ENCODE assay signal across 25 cellular contexts in the genomic region with DNA sequence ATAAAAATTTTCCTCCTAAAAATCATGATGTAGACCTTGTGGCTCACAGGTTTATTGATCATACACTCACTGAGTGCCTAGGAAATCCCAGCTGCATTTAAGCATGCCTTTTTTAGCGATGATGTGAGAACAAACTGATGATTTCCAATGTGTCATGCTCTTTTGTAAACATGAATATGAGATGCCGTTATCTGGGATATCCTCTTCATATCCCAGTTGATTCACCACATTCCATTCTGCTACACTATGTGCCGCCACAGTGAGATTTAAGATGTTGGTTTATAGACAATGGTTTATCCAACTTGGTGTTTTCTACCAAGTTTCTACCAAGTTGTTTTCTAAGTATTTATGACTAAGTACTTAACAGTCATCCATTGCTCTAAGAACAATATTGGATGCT. TPM values are rescaled to one million over a fixed set of nuclear protein-coding genes. Genes with fewer than 3 reads are reported as not detected.
DNase-seq lines count a peak whose midpoint lies in the region; ATAC-seq and TF ChIP-seq lines count a peak whose summit lies in the region.
"Had no signal": no experiment of that assay in that cellular context is flagged by ENCODE, and none has a peak within 500 bp of the region (broad histone marks: within the 10 kb centered on the region; RNA-seq: fewer than 3 reads in every experiment).

No MANE protein-coding gene starts in this region.

- H3K36me3 Mint-ChIP-seq in HFFc6 (ENCODE audit: low read depth) = no peaks in the 10 kb centered on the region
- no peaks in the 10 kb centered on the region for H3K36me3 Mint-ChIP-seq in stimulated activated naive B cell treated with anti-CD40 and anti-IgM and Interleukin-4, amounts not matched to agents 10 μg/mL and 1 μg/mL and 100 μg/mL, for 72 hours
- no peaks in the 10 kb centered on the region for H3K36me3 Mint-ChIP-seq in effector memory CD8-positive, alpha-beta T cell (ENCODE audit: insufficient read depth)
- H3K36me3 Mint-ChIP-seq: activated CD8-positive, alpha-beta memory T cell treated with anti-CD3 and anti-CD28 coated beads, Interleukin-2, amount 10 ng/mL, durations not matched to agents 7 days and 5 days; CD8-positive, alpha-beta memory T cell; immature natural killer cell had no signal

- peak; percentile 59 for DNase-seq in HFFc6
- DNase-seq in RWPE2 (ENCODE audit: low spot score) = no peak
- DNase-seq in fibroblast of pulmonary artery (ENCODE audit: low read depth) = peak; percentile 86
- DNase-seq in renal cortical epithelial cell (ENCODE audit: low read depth) = peak; percentile 6
- no peak for DNase-seq in NCI-H2227 treated with DMSO at 0.1 percent for 48 hours (lab: John Stamatoyannopoulos, UW)
- no peak for DNase-seq in transverse colon
- no peak for DNase-seq in stimulated activated naive B cell treated with anti-CD40 and anti-IgM and Interleukin-4, amounts not matched to agents 10 μg/mL and 1 μg/mL and 100 μg/mL, for 72 hours
- DNase-seq in effector memory CD8-positive, alpha-beta T cell = no peak
- DNase-seq: activated CD4-positive, alpha-beta T cell treated with anti-CD3 and anti-CD28 coated beads for 36 hours; activated CD8-positive, alpha-beta memory T cell treated with anti-CD3 and anti-CD28 coated beads, Interleukin-2, amount 10 ng/mL, durations not matched to agents 7 days and 5 days; CD8-positive, alpha-beta memory T cell; DMS79 treated with DMSO at 0.1 percent for 48 hours; heart left ventricle; immature natural killer cell; lower lobe of right lung; NCI-H1436 treated with DMSO at 0.1 percent for 48 hours; NCI-H2171; NCI-H82; sigmoid colon; stimulated activated naive CD8-positive, alpha-beta T cell treated with anti-CD3 and anti-CD28 coated beads, Interleukin-15, Interleukin-2, amounts not matched to agents 100 U/mL and 50 U/mL, for 24 hours; upper lobe of left lung had no signal

- H3K4me1 ChIP-seq in RWPE2 (ENCODE audit: insufficient read depth, poor library complexity, severe bottlenecking) (no peaks in the 10 kb centered on the region), transverse colon (no peaks in the 10 kb centered on the region)
- H3K4me1 ChIP-seq: heart left ventricle, lower lobe of right lung, sigmoid colon, upper lobe of left lung had no signal

- in situ Hi-C loops in transverse colon (cut with MboI; ENCODE audit: low pct_ligation_motif_present in 1 of 4, low pct_unique_long_range_greater_than_20kb in 1 of 4, low sequenced_read_pairs in 3 of 4) = no loop called here

- H3K4me3 Mint-ChIP-seq in HFFc6 = no peak overlapping the region
- no peak overlapping the region for H3K4me3 Mint-ChIP-seq in stimulated activated naive B cell treated with anti-CD40 and anti-IgM and Interleukin-4, amounts not matched to agents 10 μg/mL and 1 μg/mL and 100 μg/mL, for 72 hours
- H3K4me3 Mint-ChIP-seq in effector memory CD8-positive, alpha-beta T cell = no peak overlapping the region
- H3K4me3 Mint-ChIP-seq: activated CD4-positive, alpha-beta T cell treated with anti-CD3 and anti-CD28 coated beads for 36 hours; activated CD8-positive, alpha-beta memory T cell treated with anti-CD3 and anti-CD28 coated beads, Interleukin-2, amount 10 ng/mL, durations not matched to agents 7 days and 5 days; CD8-positive, alpha-beta memory T cell; immature natural killer cell had no signal

- H3K27ac ChIP-seq in RWPE2 (ENCODE audit: poor library complexity, severe bottlenecking) = no peak overlapping the region
- H3K27ac ChIP-seq in transverse colon = no peak overlapping the region
- H3K27ac ChIP-seq: heart left ventricle, lower lobe of right lung, sigmoid colon, upper lobe of left lung had no signal

- H3K4me3 ChIP-seq in RWPE2 (ENCODE audit: severe bottlenecking) = no peak overlapping the region
- H3K4me3 ChIP-seq in fibroblast of pulmonary artery (replicated peaks; ENCODE audit: low read depth, low read length) = no peak overlapping the region
- H3K4me3 ChIP-seq in transverse colon = no peak overlapping the region
- H3K4me3 ChIP-seq: heart left ventricle, lower lobe of right lung, sigmoid colon, upper lobe of left lung had no signal

- no peak overlapping the region for H3K27ac Mint-ChIP-seq in HFFc6
- no peak overlapping the region for H3K27ac Mint-ChIP-seq in stimulated activated naive B cell treated with anti-CD40 and anti-IgM and Interleukin-4, amounts not matched to agents 10 μg/mL and 1 μg/mL and 100 μg/mL, for 72 hours
- no peak overlapping the region for H3K27ac Mint-ChIP-seq in effector memory CD8-positive, alpha-beta T cell
- H3K27ac Mint-ChIP-seq: activated CD4-positive, alpha-beta T cell treated with anti-CD3 and anti-CD28 coated beads for 36 hours; activated CD8-positive, alpha-beta memory T cell treated with anti-CD3 and anti-CD28 coated beads, Interleukin-2, amount 10 ng/mL, durations not matched to agents 7 days and 5 days; activated T-helper 2 cell treated with anti-CD3 and anti-CD28 coated beads, Interferon-gamma antibody, Interleukin-2, Interleukin-4, amounts not matched to agents 10 μg/mL and 5 μg/mL and 100 μg/mL, durations not matched to agents 14 hours and 24 hours and 36 hours; CD8-positive, alpha-beta memory T cell; immature natural killer cell had no signal

- H3K9me3 ChIP-seq in RWPE2 (ENCODE audit: severe bottlenecking) = no peaks in the 10 kb centered on the region
- no peaks in the 10 kb centered on the region for H3K9me3 ChIP-seq in transverse colon
- H3K9me3 ChIP-seq: lower lobe of right lung, upper lobe of left lung had no signal

- TF ChIP-seq CTCF in HFFc6 (IDR thresholded peaks at IDR 0.05) = no peak
- TF ChIP-seq CTCF in RWPE2 (IDR thresholded peaks at IDR 0.05; ENCODE audit: poor library complexity, severe bottlenecking) = no peak
- no peak for TF ChIP-seq CTCF in fibroblast of pulmonary artery (IDR thresholded peaks at IDR 0.05; ENCODE audit: low read length, missing control alignments)
- no peak for TF ChIP-seq CTCF in transverse colon (IDR thresholded peaks at IDR 0.05)

- no peaks in the 10 kb centered on the region for H3K36me3 ChIP-seq in RWPE2 (ENCODE audit: low read depth)
- H3K36me3 ChIP-seq in transverse colon = no peaks in the 10 kb centered on the region
- H3K36me3 ChIP-seq: heart left ventricle, lower lobe of right lung, sigmoid colon, upper lobe of left lung had no signal

- no peak for TF ChIP-seq EP300 in transverse colon (IDR thresholded peaks at IDR 0.05; ENCODE audit: low read depth)

- H3K27me3 ChIP-seq in RWPE2 (ENCODE audit: insufficient read depth, poor library complexity, severe bottlenecking) (peaks cover 20% of the 10 kb centered on the region), transverse colon (no peaks in the 10 kb centered on the region)
- H3K27me3 ChIP-seq: sigmoid colon, upper lobe of left lung had no signal

- H3K9me3 Mint-ChIP-seq in HFFc6 = peaks cover 8% of the 10 kb centered on the region
- peaks cover 4 to 5% of the 10 kb centered on the region in 2 donors for H3K9me3 Mint-ChIP-seq in stimulated activated naive B cell treated with anti-CD40 and anti-IgM and Interleukin-4, amounts not matched to agents 10 μg/mL and 1 μg/mL and 100 μg/mL, for 72 hours
- no peaks in the 10 kb centered on the region for H3K9me3 Mint-ChIP-seq in effector memory CD8-positive, alpha-beta T cell
- H3K9me3 Mint-ChIP-seq: activated T-helper 2 cell treated with anti-CD3 and anti-CD28 coated beads, Interferon-gamma antibody, Interleukin-2, Interleukin-4, amounts not matched to agents 10 μg/mL and 5 μg/mL and 100 μg/mL, durations not matched to agents 14 hours and 24 hours and 36 hours had no signal

- no peak for TF ChIP-seq POLR2A in transverse colon (IDR thresholded peaks at IDR 0.05)

- intact Hi-C loops in transverse colon (cut with DNase I; ENCODE audit: low total_unique reads) = no loop called here

- peak; percentile 79 for ATAC-seq in RWPE2 (ENCODE audit: low read depth)
- no peak for ATAC-seq in stimulated activated naive B cell treated with anti-CD40 and anti-IgM and Interleukin-4, amounts not matched to agents 10 μg/mL and 1 μg/mL and 100 μg/mL, for 72 hours (replicated peaks)
- no peak for ATAC-seq in effector memory CD8-positive, alpha-beta T cell (replicated peaks)
- ATAC-seq: activated CD4-positive, alpha-beta T cell treated with anti-CD3 and anti-CD28 coated beads for 36 hours; activated CD8-positive, alpha-beta memory T cell treated with anti-CD3 and anti-CD28 coated beads, Interleukin-2, amount 10 ng/mL, durations not matched to agents 7 days and 5 days; esophagus mucosa; heart left ventricle; lower lobe of right lung; stimulated activated naive CD8-positive, alpha-beta T cell treated with anti-CD3 and anti-CD28 coated beads, Interleukin-15, Interleukin-2, amounts not matched to agents 100 U/mL and 50 U/mL, for 24 hours had no signal

- H3K4me1 Mint-ChIP-seq in HFFc6 (ENCODE audit: low read depth) = no peaks in the 10 kb centered on the region
- H3K4me1 Mint-ChIP-seq in stimulated activated naive B cell treated with anti-CD40 and anti-IgM and Interleukin-4, amounts not matched to agents 10 μg/mL and 1 μg/mL and 100 μg/mL, for 72 hours = no peaks in the 10 kb centered on the region
- H3K4me1 Mint-ChIP-seq in effector memory CD8-positive, alpha-beta T cell (ENCODE audit: low read depth in 2 of 2) = no peaks in the 10 kb centered on the region
- H3K4me1 Mint-ChIP-seq: activated CD4-positive, alpha-beta T cell treated with anti-CD3 and anti-CD28 coated beads for 36 hours; activated CD8-positive, alpha-beta memory T cell treated with anti-CD3 and anti-CD28 coated beads, Interleukin-2, amount 10 ng/mL, durations not matched to agents 7 days and 5 days; CD8-positive, alpha-beta memory T cell; immature natural killer cell had no signal

- WGBS in transverse colon (ENCODE audit: low coverage in 1 of 2), 2 donors = 73 to 81% methylated on average over 3 of the region's 3 CpGs

- H3K27me3 Mint-ChIP-seq in HFFc6 (ENCODE audit: insufficient read depth) = peaks cover 1% of the 10 kb centered on the region
- H3K27me3 Mint-ChIP-seq in stimulated activated naive B cell treated with anti-CD40 and anti-IgM and Interleukin-4, amounts not matched to agents 10 μg/mL and 1 μg/mL and 100 μg/mL, for 72 hours = peaks cover 19 to 30% of the 10 kb centered on the region in 2 donors
- H3K27me3 Mint-ChIP-seq in effector memory CD8-positive, alpha-beta T cell = peaks cover 43 to 56% of the 10 kb centered on the region in 2 donors

RNA-seq across cellular contexts. Expression of gene OR4E1, which starts 5.2 kb away (rescaled TPM):
- not detected for total RNA-seq in HFFc6 (2021; fragmentation: NEBNext Ultra II Directional; extraction: Animal tissue kit (Norgen Biotek cat#: 25700))
- total RNA-seq in renal cortical epithelial cell (not detected in 2 replicates), transverse colon (not detected)
- total RNA-seq: activated CD8-positive, alpha-beta memory T cell treated with anti-CD3 and anti-CD28 coated beads, Interleukin-2, amount 10 ng/mL, durations not matched to agents 7 days and 5 days; cardiac septum; CD8-positive, alpha-beta memory T cell; esophagus mucosa; heart left ventricle; lower lobe of right lung; osteocyte; sigmoid colon; upper lobe of left lung had no signal

RNA-seq across cellular contexts. Expression of gene OR4E2, which starts 14.7 kb away (rescaled TPM):
- not detected for total RNA-seq in HFFc6 (2021; fragmentation: NEBNext Ultra II Directional; extraction: Animal tissue kit (Norgen Biotek cat#: 25700))
- total RNA-seq in renal cortical epithelial cell (not detected in 2 replicates), transverse colon (not detected)
- total RNA-seq: activated CD4-positive, alpha-beta T cell treated with anti-CD3 and anti-CD28 coated beads for 36 hours; activated CD8-positive, alpha-beta memory T cell treated with anti-CD3 and anti-CD28 coated beads, Interleukin-2, amount 10 ng/mL, durations not matched to agents 7 days and 5 days; activated T-helper 2 cell treated with anti-CD3 and anti-CD28 coated beads, Interferon-gamma antibody, Interleukin-2, Interleukin-4, amounts not matched to agents 10 μg/mL and 5 μg/mL and 100 μg/mL, durations not matched to agents 14 hours and 24 hours and 36 hours; cardiac septum; CD8-positive, alpha-beta memory T cell; esophagus mucosa; heart left ventricle; lower lobe of right lung; osteocyte; sigmoid colon; upper lobe of left lung had no signal

RNA-seq across cellular contexts. Expression of gene OR10G2, which starts 33.6 kb away (rescaled TPM):
- not detected for total RNA-seq in HFFc6 (2021; fragmentation: NEBNext Ultra II Directional; extraction: Animal tissue kit (Norgen Biotek cat#: 25700))
- total RNA-seq in renal cortical epithelial cell = not detected in 2 replicates
- not detected for total RNA-seq in transverse colon
- total RNA-seq: activated CD4-positive, alpha-beta T cell treated with anti-CD3 and anti-CD28 coated beads for 36 hours; activated CD8-positive, alpha-beta memory T cell treated with anti-CD3 and anti-CD28 coated beads, Interleukin-2, amount 10 ng/mL, durations not matched to agents 7 days and 5 days; activated T-helper 2 cell treated with anti-CD3 and anti-CD28 coated beads, Interferon-gamma antibody, Interleukin-2, Interleukin-4, amounts not matched to agents 10 μg/mL and 5 μg/mL and 100 μg/mL, durations not matched to agents 14 hours and 24 hours and 36 hours; cardiac septum; CD8-positive, alpha-beta memory T cell; esophagus mucosa; heart left ventricle; lower lobe of right lung; osteocyte; sigmoid colon; upper lobe of left lung had no signal

Comparison
In these comparisons a context has a peak if more than half of its experiments do, and no peak if none do; other contexts are left out.
1. DNase-seq: peak in HFFc6 (single experiment), fibroblast of pulmonary artery (single experiment) and renal cortical epithelial cell (single experiment); none in RWPE2 (single experiment), NCI-H2227 treated with DMSO at 0.1 percent for 48 hours (single experiment), transverse colon (single experiment), stimulated activated naive B cell treated with anti-CD40 and anti-IgM and Interleukin-4, amounts not matched to agents 10 μg/mL and 1 μg/mL and 100 μg/mL, for 72 hours (single experiment) and effector memory CD8-positive, alpha-beta T cell (0 of 3).